26 cellular contexts compared by ENCODE assay signal in the genomic region with DNA sequence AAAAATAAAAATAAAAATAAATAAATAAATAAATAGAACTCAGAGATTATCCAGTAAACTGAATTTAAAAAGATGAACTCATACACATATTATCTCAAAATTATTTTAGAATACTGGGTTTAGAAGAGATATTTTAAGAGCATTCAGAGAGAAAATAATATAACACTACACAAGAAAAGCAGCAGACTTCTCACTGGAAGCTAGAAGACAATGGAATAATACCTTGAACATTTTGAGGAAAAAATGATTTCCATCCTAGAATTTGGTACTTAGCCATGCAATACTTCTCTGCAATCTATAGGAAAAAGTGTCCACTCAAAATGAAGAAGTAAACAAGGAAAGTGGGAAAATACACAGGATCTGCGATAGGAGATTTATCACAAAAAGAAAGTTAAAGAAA.
"Had no signal": no experiment of that assay in that cellular context is flagged by ENCODE, and none has a peak within 500 bp of the region (broad histone marks: within the 10 kb centered on the region; RNA-seq: fewer than 3 reads in every experiment).

No MANE protein-coding gene starts in this region.

- H3K4me2 ChIP-seq: hepatocyte had no signal

- H2AFZ ChIP-seq: hepatocyte had no signal

- H3K4me3 ChIP-seq: gastroesophageal sphincter, heart left ventricle, hepatocyte, left lung, ovary, psoas muscle, skin epidermis, suprapubic skin, transverse colon, upper lobe of right lung, uterus had no signal

- H3K27ac ChIP-seq: epithelial cell of prostate, gastroesophageal sphincter, heart left ventricle, hepatocyte, left lung, ovary, psoas muscle, skin epidermis, suprapubic skin, transverse colon, upper lobe of right lung, uterus had no signal

- H3K27me3 ChIP-seq: gastroesophageal sphincter, heart left ventricle, hepatocyte, left lung, ovary, suprapubic skin, transverse colon, upper lobe of right lung, uterus had no signal

- FAIRE-seq: kidney had no signal

- H3K79me2 ChIP-seq: hepatocyte had no signal

- H3K4me1 ChIP-seq: gastroesophageal sphincter, heart left ventricle, left lung, psoas muscle, suprapubic skin, transverse colon, upper lobe of right lung, uterus had no signal

- DNase-seq: cortex of kidney; effector memory CD8-positive, alpha-beta T cell; foreskin fibroblast; heart left ventricle; kidney; left lung; naive thymus-derived CD8-positive, alpha-beta T cell; nephron progenitor cell; nucleus accumbens; ovary; posterior cingulate gyrus; psoas muscle; right cardiac atrium; stimulated activated CD4-positive, alpha-beta T cell treated with anti-CD3 and anti-CD28 coated beads, Interleukin-15, amount 100 ng/mL, for 24 hours; stimulated activated CD4-positive, alpha-beta T cell treated with anti-CD3 and anti-CD28 coated beads, Interleukin-2, amount 100 ng/mL, for 48 hours; stimulated activated naive CD4-positive, alpha-beta T cell; stimulated activated naive CD8-positive, alpha-beta T cell treated with anti-CD3 and anti-CD28 coated beads, Interleukin-15, amount 100 ng/mL, for 72 hours; transverse colon; upper lobe of right lung; uterus had no signal

- H3K36me3 ChIP-seq: ovary, uterus had no signal

- ATAC-seq: effector memory CD8-positive, alpha-beta T cell; esophagus mucosa; gastroesophageal sphincter; heart left ventricle; left lung; naive thymus-derived CD8-positive, alpha-beta T cell; psoas muscle; right cardiac atrium; stimulated activated naive CD8-positive, alpha-beta T cell treated with anti-CD3 and anti-CD28 coated beads, Interleukin-15, amount 100 ng/mL, for 72 hours; upper lobe of right lung had no signal

- H3K9me3 ChIP-seq: ovary, psoas muscle, suprapubic skin, upper lobe of right lung, uterus had no signal
